8 cellular contexts compared by ENCODE assay signal in the genomic region with DNA sequence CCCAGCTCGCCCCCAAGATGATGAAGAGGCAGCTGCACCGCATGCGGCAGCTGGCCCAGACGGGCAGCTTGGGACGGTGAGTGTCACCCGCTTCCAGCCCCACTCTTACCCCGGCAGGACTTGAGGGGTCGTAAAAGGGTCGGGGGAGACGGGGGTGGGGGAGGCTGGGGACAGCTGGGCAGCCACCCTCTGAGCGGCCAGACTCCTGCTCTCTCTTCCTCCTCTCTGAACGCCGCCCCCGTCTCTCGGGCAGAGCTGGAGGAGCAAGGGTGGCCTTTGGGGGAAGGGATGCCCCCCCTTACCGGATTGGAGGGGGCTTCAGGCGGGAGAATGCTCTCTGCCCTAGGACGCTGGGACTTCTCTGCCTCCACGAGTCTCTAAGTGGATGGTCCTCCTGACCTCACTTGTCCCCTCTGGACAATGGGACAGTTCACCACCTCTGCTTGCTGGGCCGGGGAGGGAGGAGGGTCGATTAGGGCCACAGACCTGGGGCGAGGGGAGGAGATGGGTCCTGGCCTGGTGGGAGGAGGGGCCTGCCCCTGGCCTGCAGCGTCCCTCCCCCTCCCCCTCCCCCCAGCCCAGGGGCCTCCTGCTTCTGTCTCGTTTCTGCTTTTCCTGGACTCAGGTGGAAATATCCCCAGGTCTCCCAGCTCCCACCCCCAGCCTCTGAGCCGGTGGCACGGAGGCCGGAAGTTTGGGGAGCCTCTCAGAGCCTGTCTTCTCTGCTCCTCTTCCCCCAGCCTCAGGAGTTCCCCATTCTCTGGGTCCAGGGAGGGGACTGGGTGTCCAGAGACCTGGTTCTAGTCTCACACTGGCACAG. TPM values are rescaled to one million over a fixed set of nuclear protein-coding genes. Genes with fewer than 3 reads are reported as not detected.
DNase-seq lines count a peak whose midpoint lies in the region; ATAC-seq and TF ChIP-seq lines count a peak whose summit lies in the region.

No MANE protein-coding gene starts in this region.

- H3K4me1 ChIP-seq in HUES64 (ENCODE audit: insufficient read depth, low read length) (peaks cover 23% of the 10 kb centered on the region), suprapubic skin (peaks cover 69% of the 10 kb centered on the region)

- peak overlapping the region; percentile 42 for H3K9ac ChIP-seq in HUES64 (ENCODE audit: low read depth, low read length)

- H3K27ac ChIP-seq in HUES64 (ENCODE audit: low read depth, low read length): peak overlapping the region; percentile 71; the same call in 1 of the 2 replicates
- H3K27ac ChIP-seq in suprapubic skin: peak overlapping the region; percentile 51

- peak overlapping the region; percentile 93 for H3K4me3 Mint-ChIP-seq in activated naive CD8-positive, alpha-beta T cell

- DNase-seq in AML-193 (lab: John Stamatoyannopoulos, UW) (peak; percentile 54 to 68), islet precursor cell (peak; percentile 81), suprapubic skin (ENCODE audit: low spot score in 2 of 2) (no peak), dermis blood vessel endothelial cell (no peak)
- DNase-seq in stimulated activated CD4-positive, alpha-beta T cell treated with anti-CD3 and anti-CD28 coated beads, Interleukin-4, amount 100 ng/mL, for 1 hour: no peak

- TF ChIP-seq POLR2A in suprapubic skin (IDR thresholded peaks at IDR 0.05): no peak

- peaks cover 57% of the 10 kb centered on the region for H3K4me1 Mint-ChIP-seq in activated naive CD8-positive, alpha-beta T cell (ENCODE audit: low read depth)

- H3K36me3 Mint-ChIP-seq in activated naive CD8-positive, alpha-beta T cell: no peaks in the 10 kb centered on the region

- H3K9me3 ChIP-seq in HUES64 (ENCODE audit: insufficient read depth, low read depth, low read length): no peaks in the 10 kb centered on the region
- no peaks in the 10 kb centered on the region for H3K9me3 ChIP-seq in suprapubic skin

- no peak for TF ChIP-seq EP300 in suprapubic skin (IDR thresholded peaks at IDR 0.05)

- no peak for ATAC-seq in HG03439 (IDR thresholded peaks at IDR 0.05; ENCODE audit: unreplicated experiment)

- H3K4me3 ChIP-seq in HUES64 (ENCODE audit: low read length) (peak overlapping the region; percentile 64), suprapubic skin (peak overlapping the region; percentile 75)

- H3K9me3 Mint-ChIP-seq in activated naive CD8-positive, alpha-beta T cell (ENCODE audit: low read depth): no peaks in the 10 kb centered on the region

- WGBS in HUES64: 4% methylated on average over 19 of the region's 27 CpGs
- WGBS in suprapubic skin: 5% methylated on average over 24 of the region's 27 CpGs

- H3K36me3 ChIP-seq in HUES64 (ENCODE audit: insufficient read depth, low read length): peaks cover 29% of the 10 kb centered on the region
- peaks cover 15% of the 10 kb centered on the region for H3K36me3 ChIP-seq in suprapubic skin

- H3K27ac Mint-ChIP-seq in activated naive CD8-positive, alpha-beta T cell: peak overlapping the region; percentile 95

- H3K27me3 Mint-ChIP-seq in activated naive CD8-positive, alpha-beta T cell: no peaks in the 10 kb centered on the region

- TF ChIP-seq CTCF in suprapubic skin (IDR thresholded peaks at IDR 0.05): no peak

- H3K27me3 ChIP-seq in HUES64 (ENCODE audit: insufficient read depth, low read length) (no peaks in the 10 kb centered on the region), suprapubic skin (no peaks in the 10 kb centered on the region)

RNA-seq across cellular contexts. Expression of a gene that starts 0.5 kb away (rescaled TPM):
- polyA plus RNA-seq in HUES64 (2013, experiment 1 of 2): 21.7 TPM
- 30.1 TPM for polyA plus RNA-seq in HUES64 (2013, experiment 2 of 2)
- total RNA-seq in suprapubic skin (10 to 100 TPM; 57.1 to 60.7 (median 57.7) TPM), dermis blood vessel endothelial cell (0.85 and 2.7 TPM in 2 replicates)

RNA-seq across cellular contexts. Expression of a gene that starts 18.5 kb away (rescaled TPM):
- polyA plus RNA-seq in HUES64 (2013, experiment 1 of 2): 34.5 TPM
- polyA plus RNA-seq in HUES64 (2013, experiment 2 of 2): 38.5 TPM
- total RNA-seq in suprapubic skin (1 to 10 TPM; 4.2 to 6.1 (median 4.9) TPM), dermis blood vessel endothelial cell (9.0 and 13.3 TPM in 2 replicates)

RNA-seq across cellular contexts. Expression of a gene that starts 31.3 kb away (rescaled TPM):
- polyA plus RNA-seq in HUES64 (2013, experiment 1 of 2): 30.5 TPM
- polyA plus RNA-seq in HUES64 (2013, experiment 2 of 2): 32.1 TPM
- total RNA-seq in suprapubic skin: 100 to 1,000 TPM in 1 of 4 donors, 10 to 100 TPM in 3; 52.8 to 124 (median 65.3) TPM
- total RNA-seq in dermis blood vessel endothelial cell: 48.3 and 55.3 TPM in 2 replicates

RNA-seq across cellular contexts. Expression of a gene that starts 35.5 kb away (rescaled TPM):
- 39.5 TPM for polyA plus RNA-seq in HUES64 (2013, experiment 1 of 2)
- polyA plus RNA-seq in HUES64 (2013, experiment 2 of 2): 56.4 TPM
- total RNA-seq in suprapubic skin (100 to 1,000 TPM; 138 to 277 (median 207) TPM), dermis blood vessel endothelial cell (2,321 and 4,948 TPM in 2 replicates)

RNA-seq across cellular contexts. Expression of a gene that starts 46.2 kb away (rescaled TPM):
- polyA plus RNA-seq in HUES64 (2013, experiment 1 of 2): 26.8 TPM
- polyA plus RNA-seq in HUES64 (2013, experiment 2 of 2): 27.2 TPM
- total RNA-seq in suprapubic skin (10 to 100 TPM; 29.2 to 49.8 (median 40.7) TPM), dermis blood vessel endothelial cell (22.9 and 23.1 TPM in 2 replicates)

Comparison
In these comparisons a context has a peak if more than half of its experiments do, and no peak if none do; other contexts are left out.
1. DNase-seq: peak in AML-193 (2 of 2) and islet precursor cell (single experiment); none in suprapubic skin (0 of 2), stimulated activated CD4-positive, alpha-beta T cell treated with anti-CD3 and anti-CD28 coated beads, Interleukin-4, amount 100 ng/mL, for 1 hour (single experiment) and dermis blood vessel endothelial cell (single experiment).
2. RNA of a gene that starts 0.5 kb away (total RNA-seq): 57.1 to 60.7 TPM in suprapubic skin; 0.85 to 2.7 TPM in dermis blood vessel endothelial cell; every median in the first group is over 10 times any median in the second.